19 cellular contexts compared by ENCODE assay signal in the genomic region with DNA sequence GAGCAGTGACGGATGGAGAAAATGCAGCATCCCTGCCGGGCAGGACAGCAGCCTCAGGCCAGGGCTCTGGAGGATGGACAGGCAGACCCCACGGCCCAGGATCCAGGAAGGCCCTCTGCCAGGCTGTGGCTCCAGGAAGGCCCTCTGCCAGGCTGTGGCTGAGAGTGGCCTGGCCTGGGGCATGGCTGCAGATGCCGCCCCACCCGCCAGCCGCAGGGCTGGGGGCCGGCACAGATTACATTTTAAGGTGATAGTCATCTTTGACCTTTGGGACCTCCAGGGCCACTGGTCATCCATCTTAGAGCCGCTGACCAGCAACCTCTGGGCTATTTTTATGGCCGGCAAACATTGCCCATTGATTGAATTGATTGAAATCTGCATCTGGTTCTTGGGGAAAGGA.
"Had no signal": no experiment of that assay in that cellular context is flagged by ENCODE, and none has a peak within 500 bp of the region (broad histone marks: within the 10 kb centered on the region; RNA-seq: fewer than 3 reads in every experiment).

No MANE protein-coding gene starts in this region.

- H3K4me3 ChIP-seq: SJSA1, SK-N-MC had no signal

- FAIRE-seq: RCC 7860 had no signal

- DNase-seq: Karpas-422, KG1, MM.1S, NCI-H1092 treated with DMSO at 0.1 percent for 48 hours, NCI-H1436 treated with DMSO at 0.1 percent for 48 hours, NCI-H1694, NCI-H187 treated with DMSO at 0.1 percent for 48 hours, NCI-H2029 treated with DMSO at 0.1 percent for 48 hours, NCI-H2227 treated with DMSO at 0.1 percent for 48 hours, NCI-H524, NCI-H526 treated with DMSO at 0.1 percent for 48 hours, NCI-H774, Right ventricle myocardium superior, RPMI8226, SIG-M5, T-helper 1 cell had no signal

- H3K9me3 ChIP-seq: SJSA1 had no signal

- H3K4me1 ChIP-seq: SJSA1 had no signal

- H3K27ac ChIP-seq: SJSA1, SK-N-MC had no signal

- H3K36me3 ChIP-seq: SJSA1 had no signal
